10 cellular contexts compared by ENCODE assay signal in the genomic region with DNA sequence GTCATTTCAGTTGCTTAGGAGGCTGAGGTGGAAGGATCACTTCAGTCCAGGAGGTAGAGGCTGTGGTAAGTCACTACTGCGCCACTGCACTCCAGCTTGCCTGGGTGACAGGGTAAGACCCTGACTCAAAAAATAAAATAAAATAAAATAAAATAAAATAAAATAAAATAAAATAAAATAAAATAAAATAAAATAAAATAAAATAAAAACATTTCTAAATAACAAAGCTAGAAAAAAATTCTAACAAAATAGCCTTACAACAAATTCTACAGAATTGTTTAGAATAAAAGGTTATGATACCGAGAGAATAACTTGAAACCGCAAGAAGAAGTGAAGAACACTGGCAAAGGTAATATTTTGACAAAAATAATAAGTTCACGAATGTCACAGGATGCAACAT.
"Had no signal": no experiment of that assay in that cellular context is flagged by ENCODE, and none has a peak within 500 bp of the region (broad histone marks: within the 10 kb centered on the region; RNA-seq: fewer than 3 reads in every experiment).

No MANE protein-coding gene starts in this region.

- FAIRE-seq: H1, H54 had no signal

- H3K27ac Mint-ChIP-seq: GM23338, H9, HFFc6 had no signal

- DNase-seq: GM23248, GOT3, H7, H9, HCEC 1CT, HFFc6 had no signal

- H3K9me3 Mint-ChIP-seq: GM23338 had no signal

- H3K4me3 Mint-ChIP-seq: GM23338, H9, HFFc6 had no signal

- ATAC-seq: GM23338, HCT116 had no signal

- H3K4me1 Mint-ChIP-seq: GM23338, H9 had no signal
